ENCODE assay signal across 8 cellular contexts in genomic region chr17:65123757-65124675, GRCh38. TPM values are rescaled to one million over a fixed set of nuclear protein-coding genes. Genes with fewer than 3 reads are reported as not detected.
A peak's percentile ranks its signal among the peaks of the same experiment; 100 is the strongest.
DNase-seq lines count a peak whose midpoint lies in the region; ATAC-seq, FAIRE-seq and TF ChIP-seq lines count a peak whose summit lies in the region.

No MANE protein-coding gene starts in this region.

- H3K27ac ChIP-seq in heart left ventricle (peak overlapping the region in 10 of 12 donors; percentile 71 to 94 (median 90)), astrocyte (ENCODE audit: low read depth, low read length) (peak overlapping the region; percentile 68), uterus (peak overlapping the region; percentile 86 to 93)

- H3K4me2 ChIP-seq in astrocyte (ENCODE audit: low read length) = peak overlapping the region; percentile 84

- H3K9ac ChIP-seq in astrocyte (ENCODE audit: low read length) = peak overlapping the region; percentile 75

- peak overlapping the region; percentile 91 for H2AFZ ChIP-seq in astrocyte (ENCODE audit: low read depth, low read length)

- peak overlapping the region; percentile 93 for H3K27ac Mint-ChIP-seq in astrocyte (ENCODE audit: unreplicated experiment)
- H3K27ac Mint-ChIP-seq in memory B cell = peak overlapping the region; percentile 96

- peaks cover 0 to 10% (median 0%) of the 10 kb centered on the region in 9 donors for H3K27me3 ChIP-seq in heart left ventricle
- H3K27me3 ChIP-seq in astrocyte (ENCODE audit: insufficient read depth, low read length) = peaks cover 9% of the 10 kb centered on the region
- no peaks in the 10 kb centered on the region for H3K27me3 ChIP-seq in uterus

- TF ChIP-seq CTCF in heart left ventricle (IDR thresholded peaks at IDR 0.05) (no peak), astrocyte (IDR thresholded peaks at IDR 0.05; ENCODE audit: insufficient read depth, low read depth, low read length) (no peak), uterus (IDR thresholded peaks at IDR 0.05) (no peak)

- WGBS in heart left ventricle, 4 donors = 76 to 93% (median 82%) methylated on average over 8 to 9 of the region's 9 CpGs

- H3K36me3 ChIP-seq in heart left ventricle (no peaks in the 10 kb centered on the region), astrocyte (ENCODE audit: insufficient read depth, low read length) (no peaks in the 10 kb centered on the region), uterus (no peaks in the 10 kb centered on the region)

- ATAC-seq in heart left ventricle (no peak), memory B cell (ENCODE audit: low read depth) (no peak), HG02798 (IDR thresholded peaks at IDR 0.05; ENCODE audit: poor library complexity, unreplicated experiment) (no peak)

- H3K36me3 Mint-ChIP-seq in astrocyte (ENCODE audit: low read depth, unreplicated experiment) = no peaks in the 10 kb centered on the region
- H3K36me3 Mint-ChIP-seq in memory B cell = no peaks in the 10 kb centered on the region

- FAIRE-seq in astrocyte (lab: Jason Lieb, UNC) = no peak

- H3K4me1 ChIP-seq in heart left ventricle = peaks cover 0 to 12% (median 3%) of the 10 kb centered on the region in 12 donors
- no peaks in the 10 kb centered on the region for H3K4me1 ChIP-seq in astrocyte (ENCODE audit: insufficient read depth, low read length)
- peaks cover 0 to 4% of the 10 kb centered on the region in 2 donors for H3K4me1 ChIP-seq in uterus

- peaks cover 12% of the 10 kb centered on the region for H3K27me3 Mint-ChIP-seq in astrocyte (ENCODE audit: low read depth, unreplicated experiment)
- peaks cover 5% of the 10 kb centered on the region for H3K27me3 Mint-ChIP-seq in memory B cell

- peak overlapping the region; percentile 78 for H3K4me3 Mint-ChIP-seq in astrocyte (ENCODE audit: unreplicated experiment)
- H3K4me3 Mint-ChIP-seq in memory B cell = peak overlapping the region; percentile 92

- in situ Hi-C loops in KBM-7 (cut with MboI; ENCODE audit: low pct_unique_long_range_greater_than_20kb, low sequenced_read_pairs) = no loop called here

- H3K9me3 ChIP-seq in heart left ventricle = no peaks in the 10 kb centered on the region
- no peaks in the 10 kb centered on the region for H3K9me3 ChIP-seq in astrocyte (ENCODE audit: insufficient read depth, low read depth, low read length)
- H3K9me3 ChIP-seq in uterus = no peaks in the 10 kb centered on the region

- H3K79me2 ChIP-seq in astrocyte (ENCODE audit: insufficient read depth, low read length) = no peaks in the 10 kb centered on the region

- H3K4me1 Mint-ChIP-seq in astrocyte (ENCODE audit: low read depth, unreplicated experiment) = peaks cover 8% of the 10 kb centered on the region
- peaks cover 12% of the 10 kb centered on the region for H3K4me1 Mint-ChIP-seq in memory B cell

- intact Hi-C loops in heart left ventricle (cut with DNase I) = loop anchor here in 1 of 10 donors (5.0 kb wide), 1 partner anchor 67 kb away; the partner anchor contains the start of gene GNA13
- intact Hi-C loops in cardiac septum (cut with DNase I) = no loop called here
- intact Hi-C loops in uterus (cut with DNase I; ENCODE audit: low total_unique reads) = no loop called here

- H4K20me1 ChIP-seq in astrocyte (ENCODE audit: insufficient read depth, low read length) = no peaks in the 10 kb centered on the region

- TF ChIP-seq POLR2A in heart left ventricle (IDR thresholded peaks at IDR 0.05) = no peak
- no peak for TF ChIP-seq POLR2A in uterus (IDR thresholded peaks at IDR 0.05)

- H3K9me3 Mint-ChIP-seq in astrocyte (ENCODE audit: unreplicated experiment) = peaks cover 6% of the 10 kb centered on the region
- no peaks in the 10 kb centered on the region for H3K9me3 Mint-ChIP-seq in memory B cell

- DNase-seq in heart left ventricle = no peak
- no peak for DNase-seq in cardiac septum (ENCODE audit: low spot score)
- DNase-seq in astrocyte (ENCODE audit: low read depth) = no peak
- DNase-seq in memory B cell (ENCODE audit: low spot score in 2 of 2) = no peak
- no peak for DNase-seq in uterus
- DNase-seq in AG08396 (ENCODE audit: low spot score) = no peak
- DNase-seq in KBM-7 = no peak

- peak overlapping the region in 9 of 12 donors; percentile 61 to 80 (median 73) for H3K4me3 ChIP-seq in heart left ventricle
- H3K4me3 ChIP-seq in astrocyte (ENCODE audit: insufficient read depth, low read depth, low read length) = peak overlapping the region; percentile 59
- peak overlapping the region in 1 of 2 donors; percentile 51 for H3K4me3 ChIP-seq in uterus

RNA-seq across cellular contexts. Expression of gene RGS9, which starts 13.2 kb away (rescaled TPM):
- total RNA-seq in heart left ventricle = 1 to 10 TPM in 7 of 9 donors, under 1 TPM in 2; 0.85 to 5.1 (median 1.5) TPM
- polyA plus RNA-seq in heart left ventricle = 1 to 10 TPM in 1 of 2 donors, under 1 TPM in 1; 0.68 to 1.0 TPM
- total RNA-seq in cardiac septum = 0.38 TPM
- total RNA-seq in astrocyte = 8.6 and 9.4 TPM in 2 replicates
- 10 to 100 TPM in 1 of 4 donors, 1 to 10 TPM in 3; 3.5 to 19.1 (median 6.9) TPM for total RNA-seq in uterus
